In the genomic region with DNA sequence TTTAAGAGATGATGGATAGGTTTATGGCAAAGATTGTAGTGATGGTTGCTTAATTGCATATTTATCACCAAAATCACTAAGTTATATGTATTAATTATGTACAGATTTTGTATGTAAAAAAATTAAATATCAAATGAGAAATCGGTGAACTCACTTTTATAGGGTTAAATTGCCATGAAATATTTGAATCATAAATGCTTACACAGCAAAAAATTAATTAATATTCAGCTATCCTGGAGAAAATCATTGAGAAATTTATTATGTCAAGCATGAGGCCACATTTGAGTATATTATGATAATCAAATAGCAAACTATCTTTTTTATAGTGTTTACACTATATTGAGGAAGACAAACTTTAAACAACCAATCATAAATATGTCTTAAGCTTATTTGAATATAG, we compare ENCODE assay signal across 1 cellular context.
TF ChIP-seq lines count a peak whose summit lies in the region.

No MANE protein-coding gene starts in this region.

TF ChIP-seq in K562, 482 proteins besides CTCF, POLR2A, EP300 and RAD21 (continued from another document):
- TF ChIP-seq, protein P1, sequence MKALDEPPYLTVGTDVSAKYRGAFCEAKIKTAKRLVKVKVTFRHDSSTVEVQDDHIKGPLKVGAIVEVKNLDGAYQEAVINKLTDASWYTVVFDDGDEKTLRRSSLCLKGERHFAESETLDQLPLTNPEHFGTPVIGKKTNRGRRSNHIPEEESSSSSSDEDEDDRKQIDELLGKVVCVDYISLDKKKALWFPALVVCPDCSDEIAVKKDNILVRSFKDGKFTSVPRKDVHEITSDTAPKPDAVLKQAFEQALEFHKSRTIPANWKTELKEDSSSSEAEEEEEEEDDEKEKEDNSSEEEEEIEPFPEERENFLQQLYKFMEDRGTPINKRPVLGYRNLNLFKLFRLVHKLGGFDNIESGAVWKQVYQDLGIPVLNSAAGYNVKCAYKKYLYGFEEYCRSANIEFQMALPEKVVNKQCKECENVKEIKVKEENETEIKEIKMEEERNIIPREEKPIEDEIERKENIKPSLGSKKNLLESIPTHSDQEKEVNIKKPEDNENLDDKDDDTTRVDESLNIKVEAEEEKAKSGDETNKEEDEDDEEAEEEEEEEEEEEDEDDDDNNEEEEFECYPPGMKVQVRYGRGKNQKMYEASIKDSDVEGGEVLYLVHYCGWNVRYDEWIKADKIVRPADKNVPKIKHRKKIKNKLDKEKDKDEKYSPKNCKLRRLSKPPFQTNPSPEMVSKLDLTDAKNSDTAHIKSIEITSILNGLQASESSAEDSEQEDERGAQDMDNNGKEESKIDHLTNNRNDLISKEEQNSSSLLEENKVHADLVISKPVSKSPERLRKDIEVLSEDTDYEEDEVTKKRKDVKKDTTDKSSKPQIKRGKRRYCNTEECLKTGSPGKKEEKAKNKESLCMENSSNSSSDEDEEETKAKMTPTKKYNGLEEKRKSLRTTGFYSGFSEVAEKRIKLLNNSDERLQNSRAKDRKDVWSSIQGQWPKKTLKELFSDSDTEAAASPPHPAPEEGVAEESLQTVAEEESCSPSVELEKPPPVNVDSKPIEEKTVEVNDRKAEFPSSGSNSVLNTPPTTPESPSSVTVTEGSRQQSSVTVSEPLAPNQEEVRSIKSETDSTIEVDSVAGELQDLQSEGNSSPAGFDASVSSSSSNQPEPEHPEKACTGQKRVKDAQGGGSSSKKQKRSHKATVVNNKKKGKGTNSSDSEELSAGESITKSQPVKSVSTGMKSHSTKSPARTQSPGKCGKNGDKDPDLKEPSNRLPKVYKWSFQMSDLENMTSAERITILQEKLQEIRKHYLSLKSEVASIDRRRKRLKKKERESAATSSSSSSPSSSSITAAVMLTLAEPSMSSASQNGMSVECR (CRISPR knock-in tag; IDR thresholded peaks at IDR 0.05), result no peak
- TF ChIP-seq MAFK (IDR thresholded peaks at IDR 0.05; ENCODE audit: low read length) (peak; percentile 94), ZNF316 (IDR thresholded peaks at IDR 0.05) (peak; percentile 93)
